9 cellular contexts compared by ENCODE assay signal in the genomic region with DNA sequence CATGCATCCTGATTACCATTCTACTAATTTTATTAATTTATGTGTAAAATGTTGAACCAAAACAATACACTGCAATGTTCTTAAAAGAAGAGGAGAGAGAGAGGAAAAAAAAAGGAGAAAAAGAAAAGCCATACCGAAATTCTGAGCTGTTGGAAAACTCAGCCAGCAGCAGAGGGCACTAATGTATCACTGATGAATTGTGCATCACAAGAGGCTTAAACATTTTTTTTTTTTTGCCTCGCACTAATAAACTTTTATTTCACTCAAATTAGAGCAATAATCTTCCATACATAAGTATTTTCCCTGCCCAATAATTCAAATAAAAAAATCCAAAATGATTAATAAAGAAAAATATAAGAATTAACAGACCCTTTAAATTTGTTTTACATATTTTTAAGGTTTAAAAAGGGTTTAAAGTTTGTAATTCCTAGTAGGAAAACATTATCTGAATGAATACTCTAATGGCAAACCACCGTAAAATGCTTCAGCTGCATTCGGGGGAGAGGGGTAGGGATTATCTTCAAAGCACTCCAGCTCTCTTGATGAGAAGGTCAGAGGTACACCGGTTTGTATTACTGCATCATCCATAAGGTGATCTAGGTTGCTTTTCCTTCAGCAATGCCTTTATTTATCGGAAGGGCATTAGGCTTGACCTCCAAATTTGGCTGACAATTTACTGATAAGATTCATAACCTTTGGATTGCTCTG. TPM values are rescaled to one million over a fixed set of nuclear protein-coding genes. Genes with fewer than 3 reads are reported as not detected.
A peak's percentile ranks its signal among the peaks of the same experiment; 100 is the strongest.
DNase-seq lines count a peak whose midpoint lies in the region; ATAC-seq and TF ChIP-seq lines count a peak whose summit lies in the region.
"Had no signal": no experiment of that assay in that cellular context is flagged by ENCODE, and none has a peak within 500 bp of the region (broad histone marks: within the 10 kb centered on the region; RNA-seq: fewer than 3 reads in every experiment).

No MANE protein-coding gene starts in this region.

- no peaks in the 10 kb centered on the region for H3K36me3 ChIP-seq in CD4-positive, alpha-beta memory T cell (ENCODE audit: insufficient read depth, low read length)
- no peaks in the 10 kb centered on the region for H3K36me3 ChIP-seq in mucosa of descending colon (ENCODE audit: low read depth)

- H3K4me1 Mint-ChIP-seq in CD4-positive, alpha-beta memory T cell, result no peaks in the 10 kb centered on the region

- POLR2A ChIA-PET in CD4-positive, alpha-beta memory T cell (lab: Charles Lee; ENCODE audit: partially characterized antibody), result no interaction called here

- H3K4me3 Mint-ChIP-seq in CD4-positive, alpha-beta memory T cell, result no peak overlapping the region
- H3K4me3 Mint-ChIP-seq: T-helper 1 cell treated with Interleukin-12 subunit alpha and Interleukin-12 subunit beta and Interleukin-4 antibody, amounts not matched to agents 30 μg/mL and 1 μg/mL, for 36 hours had no signal

- peak in 3 of 5 donors; percentile 1 to 11 (median 4) for DNase-seq in CD4-positive, alpha-beta memory T cell
- DNase-seq in NCI-H748 treated with DMSO at 0.1 percent for 48 hours (lab: John Stamatoyannopoulos, UW) (peak; percentile 45), cerebellar cortex (ENCODE audit: low spot score) (peak; percentile 42), mucosa of descending colon (peak in 1 of 3 donors; percentile 71), GM19240 (ENCODE audit: insufficient read length, low spot score) (no peak), GDM1 (lab: John Stamatoyannopoulos, UW) (no peak)

- no peak overlapping the region for H3K4me3 ChIP-seq in CD4-positive, alpha-beta memory T cell (ENCODE audit: low read length in 2 of 2)
- H3K4me3 ChIP-seq in GM12875 (ENCODE audit: low read depth, low read length) (no peak overlapping the region), mucosa of descending colon (no peak overlapping the region)

- CTCF ChIA-PET in CD4-positive, alpha-beta memory T cell (lab: Charles Lee; ENCODE audit: partially characterized antibody), result no interaction called here

- peaks cover 9 to 14% of the 10 kb centered on the region in 2 donors for H3K27me3 Mint-ChIP-seq in CD4-positive, alpha-beta memory T cell

- intact Hi-C loops in CD4-positive, alpha-beta memory T cell (cut with micrococcal nuclease), result loop anchor here (5.0 kb wide), 1 partner anchor 364 kb away; no protein-coding TSS in a partner anchor
- intact Hi-C loops in mucosa of descending colon (cut with DNase I, micrococcal nuclease), result no loop called here

- H3K9me3 ChIP-seq in CD4-positive, alpha-beta memory T cell (ENCODE audit: control insufficient read depth in 1 of 2, low read length in 2 of 2), result no peaks in the 10 kb centered on the region
- no peaks in the 10 kb centered on the region for H3K9me3 ChIP-seq in mucosa of descending colon

- no peaks in the 10 kb centered on the region for H3K4me1 ChIP-seq in CD4-positive, alpha-beta memory T cell (ENCODE audit: insufficient read depth, low read length)
- H3K4me1 ChIP-seq in mucosa of descending colon (ENCODE audit: low read depth), result no peaks in the 10 kb centered on the region

- TF ChIP-seq CTCF in GM12875 (IDR thresholded peaks at IDR 0.05; ENCODE audit: borderline replicate concordance, insufficient read depth, low read depth, low read length), result 0 out of 2 replicates have a peak, but pooled peaks have one; percentile 22
- peak; percentile 27 for TF ChIP-seq CTCF in mucosa of descending colon (IDR thresholded peaks at IDR 0.05)

- H3K27ac Mint-ChIP-seq in CD4-positive, alpha-beta memory T cell, result no peak overlapping the region
- H3K27ac Mint-ChIP-seq: T-helper 1 cell treated with Interleukin-12 subunit alpha and Interleukin-12 subunit beta and Interleukin-4 antibody, amounts not matched to agents 30 μg/mL and 1 μg/mL, for 36 hours had no signal

- peaks cover 0 to 13% (median 9%) of the 10 kb centered on the region in 8 donors for H3K9me3 Mint-ChIP-seq in CD4-positive, alpha-beta memory T cell
- H3K9me3 Mint-ChIP-seq: T-helper 1 cell treated with Interleukin-12 subunit alpha and Interleukin-12 subunit beta and Interleukin-4 antibody, amounts not matched to agents 30 μg/mL and 1 μg/mL, for 36 hours had no signal

- H3K36me3 Mint-ChIP-seq in CD4-positive, alpha-beta memory T cell, result no peaks in the 10 kb centered on the region

- no peak for ATAC-seq in mucosa of descending colon
- ATAC-seq in HG02870 (IDR thresholded peaks at IDR 0.05; ENCODE audit: unreplicated experiment), result no peak

- no peak overlapping the region for H3K27ac ChIP-seq in CD4-positive, alpha-beta memory T cell (ENCODE audit: low read depth, low read length)

- H3K27me3 ChIP-seq in CD4-positive, alpha-beta memory T cell (ENCODE audit: insufficient read depth, low read length), result no peaks in the 10 kb centered on the region

RNA-seq across cellular contexts. Expression of a gene that starts 41.9 kb away (rescaled TPM):
- total RNA-seq in CD4-positive, alpha-beta memory T cell, result 1 to 10 TPM; 6.1 to 6.7 TPM
- 10 to 100 TPM; 16.6 to 22.9 TPM for polyA plus RNA-seq in CD4-positive, alpha-beta memory T cell
- 10 to 100 TPM; 13.7 to 19.0 (median 15.3) TPM for total RNA-seq in mucosa of descending colon

Comparison
In these comparisons a context has a peak if more than half of its experiments do, and no peak if none do; other contexts are left out.
1. DNase-seq: peak in CD4-positive, alpha-beta memory T cell (3 of 5), NCI-H748 treated with DMSO at 0.1 percent for 48 hours (single experiment) and cerebellar cortex (single experiment); none in GM19240 (single experiment) and GDM1 (single experiment).